ENCODE assay signal across 15 cellular contexts in the genomic region with DNA sequence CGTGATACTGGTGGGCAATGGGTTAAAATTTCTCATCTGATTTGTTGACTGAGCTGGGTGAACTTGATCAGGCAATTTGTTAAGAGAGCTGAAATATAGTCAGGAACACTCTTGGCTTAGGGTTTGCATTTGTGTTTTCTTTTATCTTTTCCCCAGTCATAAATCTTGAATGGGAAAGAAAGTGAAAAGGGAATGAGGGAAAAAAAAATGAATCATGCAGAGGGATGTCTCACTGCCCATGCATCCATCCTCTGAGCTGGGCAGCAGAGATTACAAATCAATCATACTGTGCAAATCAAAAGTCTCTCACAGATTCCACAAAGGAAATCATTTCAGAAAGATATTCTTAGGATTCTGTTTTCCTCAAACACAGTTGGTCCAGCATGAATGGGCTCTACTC.
"Had no signal": no experiment of that assay in that cellular context is flagged by ENCODE, and none has a peak within 500 bp of the region (broad histone marks: within the 10 kb centered on the region; RNA-seq: fewer than 3 reads in every experiment).

No MANE protein-coding gene starts in this region.

- DNase-seq: activated CD4-positive, alpha-beta T cell treated with anti-CD3 and anti-CD28 coated beads for 4 hours; activated CD8-positive, alpha-beta memory T cell treated with anti-CD3 and anti-CD28 coated beads, Interleukin-2, amount 50 U/mL, for 4 hours; activated CD8-positive, alpha-beta T cell treated with anti-CD3 and anti-CD28 coated beads for 36 hours; activated naive CD4-positive, alpha-beta T cell treated with anti-CD3 and anti-CD28 coated beads, Interleukin-2, amount 50 U/mL, for 16 hours; activated naive CD8-positive, alpha-beta T cell treated with anti-CD3 and anti-CD28 coated beads, Interleukin-2, amount 10 ng/mL, durations not matched to agents 7 days and 5 days; adrenal gland; aorta; caudate nucleus; KBM-7; NCI-H1092; NCI-H1417; NCI-H1930; NCI-H2171; NCI-H2227 treated with DMSO at 0.1 percent for 48 hours; NCI-H526 had no signal
